Comparison of ENCODE assay signal across 5 cellular contexts in the genomic region with DNA sequence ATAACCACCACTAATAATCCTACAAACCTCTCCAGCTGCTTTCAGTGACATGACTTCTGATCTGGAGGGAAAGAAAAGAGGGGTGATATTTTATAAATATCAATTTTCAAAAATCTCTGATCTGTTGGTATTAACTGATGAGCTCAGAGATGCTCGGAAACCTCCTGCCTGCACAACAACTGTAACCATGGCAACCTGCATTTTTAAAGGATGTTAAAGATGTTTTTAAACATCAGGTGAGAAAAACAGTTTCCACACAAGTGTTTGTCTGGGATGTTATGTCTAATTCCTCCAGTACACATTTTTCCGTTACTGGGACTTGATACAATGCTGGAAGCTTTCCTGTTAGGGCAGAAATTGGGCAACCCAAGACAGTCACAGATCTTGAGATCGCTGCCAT.
"Had no signal": no experiment of that assay in that cellular context is flagged by ENCODE, and none has a peak within 500 bp of the region (broad histone marks: within the 10 kb centered on the region; RNA-seq: fewer than 3 reads in every experiment).

No MANE protein-coding gene starts in this region.

- FAIRE-seq: H1, H54 had no signal

- DNase-seq: H9, HCEC 1CT, KG1 had no signal
